In genomic region chr1:41428736-41429640, GRCh38 we compare ENCODE assay signal across 1 cellular context.
TF ChIP-seq lines count a peak whose summit lies in the region.

No MANE protein-coding gene starts in this region.

TF ChIP-seq in WTC11, 78 proteins besides CTCF, POLR2A, EP300 and RAD21 (continued from another document):
- no peak for TF ChIP-seq ZNF281 (CRISPR knock-in tag; IDR thresholded peaks at IDR 0.05)
- TF ChIP-seq SMAD4 (CRISPR knock-in tag; IDR thresholded peaks at IDR 0.05) = no peak
- no peak for TF ChIP-seq TEAD4 (CRISPR knock-in tag; IDR thresholded peaks at IDR 0.05)
- TF ChIP-seq E2F5 (CRISPR knock-in tag; IDR thresholded peaks at IDR 0.05) = no peak
- no peak for TF ChIP-seq MYBL2 (CRISPR knock-in tag; IDR thresholded peaks at IDR 0.05)
- no peak for TF ChIP-seq MAX (CRISPR knock-in tag; IDR thresholded peaks at IDR 0.05)
- TF ChIP-seq ATF3 (CRISPR knock-in tag; conservative IDR thresholded peaks at IDR 0.05) = no peak
- TF ChIP-seq PRDM15 (CRISPR knock-in tag; IDR thresholded peaks at IDR 0.05) = no peak
- no peak for TF ChIP-seq ZNF416 (CRISPR knock-in tag; IDR thresholded peaks at IDR 0.05)
- no peak for TF ChIP-seq CDX4 (CRISPR knock-in tag; IDR thresholded peaks at IDR 0.05; ENCODE audit: borderline replicate concordance)
- TF ChIP-seq FOXP4 (CRISPR knock-in tag; IDR thresholded peaks at IDR 0.05) = no peak
